Comparison of ENCODE assay signal across 8 cellular contexts in genomic region chrX:54045563-54046228, GRCh38. TPM values are rescaled to one million over a fixed set of nuclear protein-coding genes. Genes with fewer than 3 reads are reported as not detected.
DNase-seq lines count a peak whose midpoint lies in the region; ATAC-seq lines count a peak whose summit lies in the region.

No MANE protein-coding gene starts in this region.

- no peaks in the 10 kb centered on the region for H3K27me3 ChIP-seq in CD8-positive, alpha-beta memory T cell (ENCODE audit: insufficient read depth, low read length, poor library complexity, severe bottlenecking)

- H3K9me3 Mint-ChIP-seq in CD8-positive, alpha-beta memory T cell, result no peaks in the 10 kb centered on the region
- no peaks in the 10 kb centered on the region for H3K9me3 Mint-ChIP-seq in activated T-helper 17 cell treated with anti-CD3 and anti-CD28 coated beads, Interleukin-2, amount 50 U/mL, for 72 hours
- H3K9me3 Mint-ChIP-seq in naive thymus-derived CD8-positive, alpha-beta T cell, result no peaks in the 10 kb centered on the region

- DNase-seq in CD8-positive, alpha-beta memory T cell, result no peak
- DNase-seq in MV-4-11 (lab: John Stamatoyannopoulos, UW) (peak; percentile 87), cortex of kidney (lab: John Stamatoyannopoulos, UW) (no peak), DMS 273 treated with DMSO at 0.1 percent for 48 hours (lab: John Stamatoyannopoulos, UW) (no peak)
- DNase-seq in naive thymus-derived CD8-positive, alpha-beta T cell, result no peak

- H3K36me3 ChIP-seq in CD8-positive, alpha-beta memory T cell (ENCODE audit: insufficient read depth, low read length), result no peaks in the 10 kb centered on the region

- H3K4me1 ChIP-seq in CD8-positive, alpha-beta memory T cell (ENCODE audit: insufficient read depth, low read length), result peaks cover 13% of the 10 kb centered on the region

- H3K4me3 Mint-ChIP-seq in CD8-positive, alpha-beta memory T cell, result peak overlapping the region in 5 of 7 donors; percentile 19 to 94 (median 89)
- peak overlapping the region; percentile 94 for H3K4me3 Mint-ChIP-seq in activated T-helper 17 cell treated with anti-CD3 and anti-CD28 coated beads, Interleukin-2, amount 50 U/mL, for 72 hours
- peak overlapping the region in 7 of 10 donors; percentile 15 to 95 (median 91) for H3K4me3 Mint-ChIP-seq in naive thymus-derived CD8-positive, alpha-beta T cell

- H3K4me3 ChIP-seq in CD8-positive, alpha-beta memory T cell (ENCODE audit: low read length), result peak overlapping the region; percentile 57

- POLR2A ChIA-PET in CD8-positive, alpha-beta memory T cell (lab: Charles Lee), result interaction anchor here (2.5 kb wide), 1 partner anchor 594 kb away, joined by 15 read pairs; no protein-coding TSS in a partner anchor
- POLR2A ChIA-PET in naive thymus-derived CD8-positive, alpha-beta T cell (lab: Charles Lee), result interaction anchor here (0.6 to 3.9 kb wide), 3 partner anchors 17 to 594 kb away, joined by 4 to 47 read pairs (median 21); partner anchors contain the start of gene FAM120C

- H3K9me3 ChIP-seq in CD8-positive, alpha-beta memory T cell (ENCODE audit: low read length), result no peaks in the 10 kb centered on the region

- peaks cover 0 to 2% of the 10 kb centered on the region in 2 donors for H3K27me3 Mint-ChIP-seq in CD8-positive, alpha-beta memory T cell
- no peaks in the 10 kb centered on the region for H3K27me3 Mint-ChIP-seq in activated T-helper 17 cell treated with anti-CD3 and anti-CD28 coated beads, Interleukin-2, amount 50 U/mL, for 72 hours
- H3K27me3 Mint-ChIP-seq in naive thymus-derived CD8-positive, alpha-beta T cell, result no peaks in the 10 kb centered on the region

- H3K27ac ChIP-seq in CD8-positive, alpha-beta memory T cell (ENCODE audit: low read depth, low read length), result peak overlapping the region; percentile 81

- H3K27ac Mint-ChIP-seq in CD8-positive, alpha-beta memory T cell, result peak overlapping the region in 7 of 8 donors; percentile 82 to 100 (median 98)
- peak overlapping the region; percentile 96 for H3K27ac Mint-ChIP-seq in activated T-helper 17 cell treated with anti-CD3 and anti-CD28 coated beads, Interleukin-2, amount 50 U/mL, for 72 hours
- peak overlapping the region; percentile 93 to 99 (median 97) for H3K27ac Mint-ChIP-seq in naive thymus-derived CD8-positive, alpha-beta T cell

- ATAC-seq in activated T-helper 17 cell treated with anti-CD3 and anti-CD28 coated beads, Interleukin-2, amount 50 U/mL, for 72 hours (replicated peaks), result no peak
- ATAC-seq in naive thymus-derived CD8-positive, alpha-beta T cell, result no peak
- ATAC-seq in HG02973 (IDR thresholded peaks at IDR 0.05; ENCODE audit: unreplicated experiment) (no peak), GM18873 (IDR thresholded peaks at IDR 0.05; ENCODE audit: low FRiP score, unreplicated experiment) (no peak)

- peaks cover 18 to 22% (median 21%) of the 10 kb centered on the region in 3 donors for H3K4me1 Mint-ChIP-seq in CD8-positive, alpha-beta memory T cell
- peaks cover 5% of the 10 kb centered on the region for H3K4me1 Mint-ChIP-seq in activated T-helper 17 cell treated with anti-CD3 and anti-CD28 coated beads, Interleukin-2, amount 50 U/mL, for 72 hours
- peaks cover 4 to 19% (median 10%) of the 10 kb centered on the region in 4 donors for H3K4me1 Mint-ChIP-seq in naive thymus-derived CD8-positive, alpha-beta T cell

- CTCF ChIA-PET in CD8-positive, alpha-beta memory T cell (lab: Charles Lee), result no interaction called here

- H3K36me3 Mint-ChIP-seq in CD8-positive, alpha-beta memory T cell, result peaks cover 0 to 20% (median 0%) of the 10 kb centered on the region in 3 donors
- peaks cover 27% of the 10 kb centered on the region for H3K36me3 Mint-ChIP-seq in activated T-helper 17 cell treated with anti-CD3 and anti-CD28 coated beads, Interleukin-2, amount 50 U/mL, for 72 hours (ENCODE audit: low read depth)
- H3K36me3 Mint-ChIP-seq in naive thymus-derived CD8-positive, alpha-beta T cell, result peaks cover 0 to 16% (median 0%) of the 10 kb centered on the region in 3 donors

RNA-seq across cellular contexts. Expression of gene PHF8, which starts 1.4 kb away (rescaled TPM):
- total RNA-seq in CD8-positive, alpha-beta memory T cell, result 10 to 100 TPM; 42.7 to 45.5 TPM
- polyA plus RNA-seq in CD8-positive, alpha-beta memory T cell, result 18.7 TPM
- 10 to 100 TPM; 40.1 to 49.9 TPM for total RNA-seq in activated T-helper 17 cell treated with anti-CD3 and anti-CD28 coated beads, Interleukin-2, amount 50 U/mL, for 72 hours
- 10 to 100 TPM; 59.6 to 62.9 TPM for total RNA-seq in naive thymus-derived CD8-positive, alpha-beta T cell
- polyA plus RNA-seq in naive thymus-derived CD8-positive, alpha-beta T cell, result 10 to 100 TPM; 12.0 to 16.3 (median 13.1) TPM
